In genomic region chr5:174323878-174324281, GRCh38 we compare ENCODE assay signal across 8 cellular contexts.
A peak's percentile ranks its signal among the peaks of the same experiment; 100 is the strongest.
DNase-seq lines count a peak whose midpoint lies in the region; ATAC-seq, FAIRE-seq and TF ChIP-seq lines count a peak whose summit lies in the region.

No MANE protein-coding gene starts in this region.

- in situ Hi-C loops in GM13977 (cut with MboI; ENCODE audit: low pct_unique_long_range_greater_than_20kb, low sequenced_read_pairs, unreplicated experiment) = loop anchor here (25.0 kb wide), 2 partner anchors 262 to 712 kb away; partner anchors contain the start of gene BOD1

- peak; percentile 73 for ATAC-seq in HG03103 (IDR thresholded peaks at IDR 0.05; ENCODE audit: low read depth, unreplicated experiment)
- no peak for ATAC-seq in GM21447 (IDR thresholded peaks at IDR 0.05; ENCODE audit: unreplicated experiment)

- DNase-seq in A673 (ENCODE audit: low spot score) = peak; percentile 28
- peak; percentile 74 for DNase-seq in GM13977 (ENCODE audit: low spot score)
- peak; percentile 60 for DNase-seq in RCC 7860 (ENCODE audit: low spot score)
- DNase-seq in glomerular visceral epithelial cell (ENCODE audit: extremely low spot score) = peak; percentile 47
- no peak for DNase-seq in T-helper 9 cell
- DNase-seq in UCSD-AML1 (lab: John Stamatoyannopoulos, UW; ENCODE audit: unreplicated experiment) = no peak

- no peaks in the 10 kb centered on the region for H3K4me1 ChIP-seq in A673 (ENCODE audit: insufficient read depth, low read length, poor library complexity, severe bottlenecking)

- intact Hi-C loops in A673 (cut with micrococcal nuclease; ENCODE audit: unreplicated experiment) = no loop called here

- H3K9me3 ChIP-seq in A673 (ENCODE audit: low read depth, low read length, poor library complexity, severe bottlenecking) = no peaks in the 10 kb centered on the region

- FAIRE-seq in RCC 7860 (lab: Jason Lieb, UNC) = no peak

- H3K27ac ChIP-seq in A673 (ENCODE audit: low read depth, low read length, poor library complexity, severe bottlenecking) = no peak overlapping the region

- no peaks in the 10 kb centered on the region for H3K36me3 ChIP-seq in A673 (ENCODE audit: insufficient read depth, low read length, poor library complexity, severe bottlenecking)

- POLR2A ChIA-PET in A673 (lab: Charles Lee; ENCODE audit: low non-redundant PET) = no interaction called here

- CTCF ChIA-PET in A673 (lab: Charles Lee) = no interaction called here

- BruUV-seq in A673 (replicated peaks; lab: Mats Ljungman, UMichigan) = no TSS peak

- H3K27me3 ChIP-seq in A673 (replicated peaks; ENCODE audit: insufficient read depth, low read depth, low read length, poor library complexity) = peaks cover 16% of the 10 kb centered on the region

- no peak overlapping the region for H3K4me3 ChIP-seq in A673 (ENCODE audit: low read depth, low read length, poor library complexity, severe bottlenecking)

- TF ChIP-seq CTCF in A673 (conservative IDR thresholded peaks at IDR 0.05; ENCODE audit: low read depth, low read length) (no peak), GM13977 (IDR thresholded peaks at IDR 0.05; ENCODE audit: extremely low read depth, insufficient read depth, missing control alignments) (no peak)

Comparison
In these comparisons a context has a peak if more than half of its experiments do, and no peak if none do; other contexts are left out.
1. DNase-seq: peak in A673 (single experiment), GM13977 (single experiment), RCC 7860 (single experiment) and glomerular visceral epithelial cell (single experiment); none in T-helper 9 cell (single experiment) and UCSD-AML1 (single experiment).